Comparison of ENCODE assay signal across 15 cellular contexts in the genomic region with DNA sequence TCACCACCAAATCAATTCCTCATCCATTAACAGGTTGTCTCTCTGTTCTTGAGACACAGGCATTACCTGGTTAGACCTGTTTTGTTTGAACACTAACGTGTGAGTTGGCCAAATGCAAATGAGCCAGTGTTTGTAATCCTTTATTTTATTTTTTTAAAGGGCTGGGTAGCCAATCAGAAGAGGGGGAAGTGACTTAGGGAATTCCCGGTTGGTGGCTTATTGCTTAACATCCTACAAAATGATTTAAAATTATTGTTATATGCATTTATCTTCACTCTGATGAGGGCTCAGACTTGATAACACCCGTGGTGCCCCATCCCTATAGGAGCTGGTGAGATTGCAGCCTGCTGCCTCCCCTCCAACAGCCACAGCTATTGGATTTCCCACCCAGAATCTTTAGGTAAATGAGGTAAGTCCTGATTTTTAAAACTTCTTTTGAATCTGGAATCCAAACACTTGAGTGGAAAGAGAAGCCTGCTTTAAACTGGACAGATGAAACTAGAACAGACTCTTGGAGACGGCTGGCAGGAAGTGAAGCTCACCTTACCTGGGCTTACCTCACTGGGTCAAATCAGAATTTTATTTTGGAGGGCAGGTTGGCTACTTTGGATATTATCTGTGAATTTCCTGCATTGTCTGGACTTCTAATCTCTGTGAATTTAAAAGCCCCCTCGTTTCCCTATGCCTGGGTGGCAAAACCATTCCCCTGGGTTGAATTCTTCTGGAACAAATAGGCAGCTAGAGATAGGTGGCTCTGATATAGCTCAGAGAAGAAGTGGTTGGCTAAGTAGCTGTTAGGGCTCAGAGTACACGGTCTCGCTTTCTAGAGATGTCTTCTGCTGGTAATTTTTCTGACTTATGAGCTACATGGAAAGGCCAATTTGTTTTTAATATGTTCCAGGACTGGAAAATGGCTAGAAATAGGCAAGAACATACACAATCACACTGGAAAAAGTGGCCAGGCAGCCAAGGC. TPM values are rescaled to one million over a fixed set of nuclear protein-coding genes. Genes with fewer than 3 reads are reported as not detected.
DNase-seq lines count a peak whose midpoint lies in the region; ATAC-seq, FAIRE-seq and TF ChIP-seq lines count a peak whose summit lies in the region.
"Had no signal": no experiment of that assay in that cellular context is flagged by ENCODE, and none has a peak within 500 bp of the region (broad histone marks: within the 10 kb centered on the region; RNA-seq: fewer than 3 reads in every experiment).

Gene EHF (plus strand): TSS at position 274 of the 973 bp plus-strand sequence. CDS start 21,538 bp downstream, outside the sequence.

- no peaks in the 10 kb centered on the region for H3K9me1 ChIP-seq in keratinocyte (ENCODE audit: control insufficient read depth, extremely low read depth, insufficient read depth, low read length)

- peak within 1 kb of the TSS; percentile 51; the same call in 1 of the 2 replicates for H2AFZ ChIP-seq in PC-9
- H2AFZ ChIP-seq in keratinocyte (ENCODE audit: control insufficient read depth, low read length) = peak within 1 kb of the TSS; percentile 12

- H3F3A ChIP-seq in PC-9 (ENCODE audit: insufficient read depth, low read depth) = peaks cover 42% of the 10 kb centered on the region

- H3K27ac Mint-ChIP-seq in Calu3 (ENCODE audit: unreplicated experiment) = peak within 1 kb of the TSS; percentile 96
- H3K27ac Mint-ChIP-seq: activated naive CD8-positive, alpha-beta T cell treated with anti-CD3 and anti-CD28 coated beads, Interleukin-2, amount 10 ng/mL, durations not matched to agents 7 days and 5 days had no signal

- H3K9me3 ChIP-seq in PC-9 (ENCODE audit: insufficient read depth, low read depth) (no peaks in the 10 kb centered on the region), keratinocyte (ENCODE audit: control insufficient read depth, low read depth, low read length) (no peaks in the 10 kb centered on the region)
- H3K9me3 ChIP-seq: gastrocnemius medialis had no signal

- CTCF ChIA-PET in Calu3 (lab: Charles Lee) (interaction anchor here (0.6 to 2.7 kb wide), 15 partner anchors 11 to 108 kb away, joined by 3 to 11 read pairs (median 4); no protein-coding TSS in a partner anchor), PC-9 (lab: Charles Lee) (interaction anchor here (0.6 to 1.4 kb wide), 4 partner anchors 19 to 294 kb away, joined by 3 to 14 read pairs (median 4); no protein-coding TSS in a partner anchor)

- TF ChIP-seq CTCF in Calu3 (IDR thresholded peaks at IDR 0.05; ENCODE audit: unreplicated experiment) (no peak), PC-9 (conservative IDR thresholded peaks at IDR 0.05) (no peak), keratinocyte (optimal IDR thresholded peaks at IDR 0.05 in 1 of 3, IDR thresholded peaks at IDR 0.05 in 1 of 3, conservative IDR thresholded peaks at IDR 0.05 in 1 of 3; ENCODE audit: extremely low read depth in 1 of 3, insufficient read depth in 2 of 3, low read length in 3 of 3) (no peak)

- H3K4me3 ChIP-seq in PC-9 = peak within 1 kb of the TSS; percentile 89
- H3K4me3 ChIP-seq in keratinocyte (ENCODE audit: control insufficient read depth in 2 of 3, extremely low read depth in 1 of 3, insufficient read depth in 2 of 3, low read depth in 1 of 3, low read length in 3 of 3) = peak within 1 kb of the TSS; percentile 46 to 90 (median 79)
- H3K4me3 ChIP-seq: gastrocnemius medialis had no signal

- H3K36me3 Mint-ChIP-seq in Calu3 (ENCODE audit: insufficient read depth, unreplicated experiment) = peaks cover 63% of the 10 kb centered on the region
- H3K36me3 Mint-ChIP-seq: activated naive CD8-positive, alpha-beta T cell treated with anti-CD3 and anti-CD28 coated beads, Interleukin-2, amount 10 ng/mL, durations not matched to agents 7 days and 5 days had no signal

- H3K79me2 ChIP-seq in PC-9 (ENCODE audit: low read depth) (peaks cover 72% of the 10 kb centered on the region), keratinocyte (ENCODE audit: control insufficient read depth, insufficient read depth, low read length) (peaks cover 51% of the 10 kb centered on the region)

- H3K4me1 Mint-ChIP-seq in Calu3 (ENCODE audit: low read depth, unreplicated experiment) = peaks cover 44% of the 10 kb centered on the region
- H3K4me1 Mint-ChIP-seq: activated naive CD8-positive, alpha-beta T cell treated with anti-CD3 and anti-CD28 coated beads, Interleukin-2, amount 10 ng/mL, durations not matched to agents 7 days and 5 days had no signal

- H3K4me2 ChIP-seq in PC-9 (peak within 1 kb of the TSS; percentile 97), keratinocyte (ENCODE audit: control insufficient read depth, extremely low read depth, insufficient read depth, low read depth, low read length) (peak within 1 kb of the TSS; percentile 94)

- H4K20me1 ChIP-seq in PC-9 (ENCODE audit: insufficient read depth) (peaks cover 16% of the 10 kb centered on the region), keratinocyte (ENCODE audit: control insufficient read depth, extremely low read depth, insufficient read depth, low read length) (no peaks in the 10 kb centered on the region)

- POLR2A ChIA-PET in PC-9 (lab: Charles Lee; ENCODE audit: unreplicated experiment) = interaction anchor here (0.6 to 1.7 kb wide), 12 partner anchors 11 to 1806 kb away, joined by 3 to 22 read pairs (median 4); no protein-coding TSS in a partner anchor

- H3K27me3 ChIP-seq in PC-9 (ENCODE audit: insufficient read depth, low read depth) (no peaks in the 10 kb centered on the region), keratinocyte (ENCODE audit: control insufficient read depth, extremely low read depth, insufficient read depth, low read length) (no peaks in the 10 kb centered on the region)
- H3K27me3 ChIP-seq: gastrocnemius medialis had no signal

- H3K36me3 ChIP-seq in PC-9 (ENCODE audit: low read depth) (peaks cover 34% of the 10 kb centered on the region), keratinocyte (ENCODE audit: control insufficient read depth in 2 of 2, extremely low read depth in 1 of 2, insufficient read depth in 2 of 2, low read length in 2 of 2) (peaks cover 2 to 15% of the 10 kb centered on the region in 2 experiments)
- H3K36me3 ChIP-seq: gastrocnemius medialis had no signal

- H3K27me3 Mint-ChIP-seq in Calu3 (ENCODE audit: unreplicated experiment) = no peaks in the 10 kb centered on the region

- H3K4me1 ChIP-seq in PC-9 (replicated peaks; ENCODE audit: insufficient read depth) (peaks cover 44% of the 10 kb centered on the region), keratinocyte (ENCODE audit: control insufficient read depth, extremely low read depth, insufficient read depth, low read length) (peaks cover 51% of the 10 kb centered on the region)
- H3K4me1 ChIP-seq: gastrocnemius medialis had no signal

- peak within 1 kb of the TSS; percentile 98 for H3K9ac ChIP-seq in keratinocyte (ENCODE audit: control insufficient read depth, extremely low read depth, insufficient read depth, low read length)

- intact Hi-C loops in Calu3 (cut with micrococcal nuclease; ENCODE audit: unreplicated experiment) (loop anchor here (1.0 to 2.0 kb wide), 3 partner anchors 11 to 34 kb away; no protein-coding TSS in a partner anchor), PC-9 (cut with micrococcal nuclease; ENCODE audit: unreplicated experiment) (loop anchor here (1.0 to 5.0 kb wide), 8 partner anchors 11 to 269 kb away; no protein-coding TSS in a partner anchor)

- peak; percentile 76 for FAIRE-seq in keratinocyte (lab: Jason Lieb, UNC)

- BruUV-seq in Calu3 (replicated peaks; lab: Mats Ljungman, UMichigan) (TSS peak; percentile 64), PC-9 (replicated peaks; lab: Mats Ljungman, UMichigan) (TSS peak; percentile 68)

- H3K9me3 Mint-ChIP-seq in Calu3 (ENCODE audit: low read depth, unreplicated experiment) = no peaks in the 10 kb centered on the region

- no peak for ATAC-seq in HG02981 (IDR thresholded peaks at IDR 0.05; ENCODE audit: unreplicated experiment)
- ATAC-seq: gastrocnemius medialis, left lobe of liver had no signal

- DNase-seq in Calu3 = peak; percentile 73
- DNase-seq in PC-9 = peak; percentile 55 to 99
- no peak for DNase-seq in keratinocyte (ENCODE audit: low read depth, low spot score)
- peak; percentile 22 for DNase-seq in putamen (ENCODE audit: low spot score)
- DNase-seq in NCI-H1417 (lab: John Stamatoyannopoulos, UW) = no peak
- DNase-seq in DMS 273 treated with DMSO at 0.1 percent for 48 hours (lab: John Stamatoyannopoulos, UW) = no peak
- DNase-seq in NK-92 treated with Interleukin-12 subunit alpha and Interleukin-12 subunit beta, amount 100 ng/mL, for 24 hours (lab: John Stamatoyannopoulos, UW) = no peak
- DNase-seq: activated naive CD8-positive, alpha-beta T cell treated with anti-CD3 and anti-CD28 coated beads, Interleukin-2, amount 10 ng/mL, durations not matched to agents 7 days and 5 days; cortex of kidney; gastrocnemius medialis; NCI-H226; retina; SHP77 had no signal

- dilution Hi-C loops in keratinocyte (cut with MboI; ENCODE audit: extremely low pct_ligation_motif_present, low sequenced_read_pairs) = no loop called here

- peak within 1 kb of the TSS; percentile 91 for H3K4me3 Mint-ChIP-seq in Calu3 (ENCODE audit: low read depth, unreplicated experiment)
- H3K4me3 Mint-ChIP-seq: activated naive CD8-positive, alpha-beta T cell treated with anti-CD3 and anti-CD28 coated beads, Interleukin-2, amount 10 ng/mL, durations not matched to agents 7 days and 5 days had no signal

- peak within 1 kb of the TSS; percentile 96 for H3K27ac ChIP-seq in PC-9
- H3K27ac ChIP-seq in keratinocyte (ENCODE audit: control insufficient read depth, insufficient read depth, low read length) = peak within 1 kb of the TSS; percentile 99
- H3K27ac ChIP-seq: gastrocnemius medialis had no signal

- no peaks in the 10 kb centered on the region for H3K9me2 ChIP-seq in PC-9 (ENCODE audit: insufficient read depth)

RNA-seq across cellular contexts. Expression of gene EHF, which starts in this region (rescaled TPM):
- total RNA-seq in Calu3 (2022) = 286 and 299 TPM in 2 replicates
- total RNA-seq in PC-9 (2021) = 85.7 and 118 TPM in 2 replicates
- 64.1 to 74.7 TPM (median 64.2 TPM) in 3 replicates for polyA plus RNA-seq in keratinocyte
- 166 TPM for polyA plus RNA-seq in keratinocyte (2011; ENCODE audit: low read depth)
- 35.4 and 44.1 TPM in 2 replicates for polyA plus RNA-seq in keratinocyte (2011; cell fraction: cytosol; rRNA removed)
- 63.4 and 73.7 TPM in 2 replicates for polyA plus RNA-seq in keratinocyte (2011; cell fraction: nucleus; rRNA removed)
- 46.1 and 56.5 TPM in 2 replicates for polyA plus RNA-seq in keratinocyte (2012; ENCODE audit: low replicate concordance)
- polyA minus RNA-seq in keratinocyte = 159 to 232 TPM (median 215 TPM) in 3 replicates
- polyA minus RNA-seq in keratinocyte (2011; cell fraction: cytosol; rRNA and poly(A)+ RNA removed) = 70.0 TPM
- polyA minus RNA-seq in keratinocyte (2011; cell fraction: nucleus; rRNA and poly(A)+ RNA removed) = 73.6 and 104 TPM in 2 replicates
- total RNA-seq: activated naive CD8-positive, alpha-beta T cell treated with anti-CD3 and anti-CD28 coated beads, Interleukin-2, amount 10 ng/mL, durations not matched to agents 7 days and 5 days had no signal

Comparison
In these comparisons a context has a peak if more than half of its experiments do, and no peak if none do; other contexts are left out.
1. DNase-seq: peak in Calu3 (single experiment), PC-9 (2 of 2) and putamen (single experiment); none in keratinocyte (single experiment), NCI-H1417 (0 of 3), DMS 273 treated with DMSO at 0.1 percent for 48 hours (single experiment) and NK-92 treated with Interleukin-12 subunit alpha and Interleukin-12 subunit beta, amount 100 ng/mL, for 24 hours (single experiment).